In the genomic region with DNA sequence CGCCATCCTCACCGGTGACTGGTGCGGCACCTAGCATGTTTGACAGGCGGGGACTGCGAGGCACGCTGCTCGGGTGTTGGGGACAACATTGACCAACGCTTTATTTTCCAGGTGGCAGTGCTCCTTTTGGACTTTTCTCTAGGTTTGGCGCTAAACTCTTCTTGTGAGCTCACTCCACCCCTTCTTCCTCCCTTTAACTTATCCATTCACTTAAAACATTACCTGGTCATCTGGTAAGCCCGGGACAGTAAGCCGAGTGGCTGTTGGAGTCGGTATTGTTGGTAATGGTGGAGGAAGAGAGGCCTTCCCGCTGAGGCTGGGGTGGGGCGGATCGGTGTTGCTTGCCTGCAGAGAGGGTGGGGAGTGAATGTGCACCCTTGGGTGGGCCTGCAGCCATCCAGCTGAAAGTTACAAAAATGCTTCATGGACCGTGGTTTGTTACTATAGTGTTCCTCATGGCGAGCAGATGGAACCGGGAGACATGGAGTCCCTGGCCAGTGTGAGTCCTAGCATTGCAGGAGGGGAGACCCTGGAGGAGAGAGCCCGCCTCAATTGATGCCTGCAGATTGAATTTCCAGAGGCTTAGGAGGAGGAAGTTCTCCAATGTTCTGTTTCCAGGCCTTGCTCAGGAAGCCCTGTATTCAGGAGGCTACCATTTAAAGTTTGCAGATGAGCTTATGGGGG, we compare ENCODE assay signal across 8 cellular contexts. TPM values are rescaled to one million over a fixed set of nuclear protein-coding genes. Genes with fewer than 3 reads are reported as not detected.
DNase-seq lines count a peak whose midpoint lies in the region; ATAC-seq and TF ChIP-seq lines count a peak whose summit lies in the region.

No MANE protein-coding gene starts in this region.

- H3K4me1 Mint-ChIP-seq in activated CD4-positive, alpha-beta memory T cell treated with anti-CD3 and anti-CD28 coated beads for 36 hours (ENCODE audit: low read depth): peaks cover 51% of the 10 kb centered on the region

- H3K9me3 ChIP-seq in cardiac muscle cell (ENCODE audit: low read depth): no peaks in the 10 kb centered on the region
- H3K9me3 ChIP-seq in esophagus muscularis mucosa: no peaks in the 10 kb centered on the region
- no peaks in the 10 kb centered on the region for H3K9me3 ChIP-seq in neural cell (ENCODE audit: low read length)

- no peaks in the 10 kb centered on the region for H4K20me1 ChIP-seq in neural cell (ENCODE audit: insufficient read depth)

- CTCF ChIA-PET in activated CD4-positive, alpha-beta memory T cell treated with anti-CD3 and anti-CD28 coated beads for 36 hours (lab: Charles Lee): interaction anchor here (0.6 to 11.8 kb wide), 5 partner anchors 25 to 85 kb away, joined by 5 to 257 read pairs (median 6); partner anchors contain the start of gene MALAT1

- H3K27ac ChIP-seq in cardiac muscle cell: peak overlapping the region; percentile 98
- peak overlapping the region; percentile 97 to 99 (median 99) for H3K27ac ChIP-seq in esophagus muscularis mucosa (replicated peaks in 1 of 4)
- H3K27ac ChIP-seq in neural cell (ENCODE audit: low read length): peak overlapping the region; percentile 92

- H3K4me3 ChIP-seq in cardiac muscle cell (peak overlapping the region; percentile 35), esophagus muscularis mucosa (peak overlapping the region; percentile 71 to 81 (median 74)), neural cell (ENCODE audit: low read length) (peak overlapping the region; percentile 69)

- TF ChIP-seq RAD21 in neural cell (conservative IDR thresholded peaks at IDR 0.05): no peak

- no peak for TF ChIP-seq POLR2A in esophagus muscularis mucosa (IDR thresholded peaks at IDR 0.05; ENCODE audit: low read depth)

- intact Hi-C loops in left ventricle myocardium superior (cut with micrococcal nuclease) (no loop called here), esophagus muscularis mucosa (cut with DNase I) (loop anchor here (2.0 kb wide), 1 partner anchor 75 kb away; the partner anchor contains the start of gene MALAT1)
- intact Hi-C loops in activated CD4-positive, alpha-beta memory T cell treated with anti-CD3 and anti-CD28 coated beads for 36 hours (cut with micrococcal nuclease): no loop called here

- H3K27ac Mint-ChIP-seq in activated CD4-positive, alpha-beta memory T cell treated with anti-CD3 and anti-CD28 coated beads for 36 hours: peak overlapping the region; percentile 100

- 2% methylated on average over 17 of the region's 19 CpGs for WGBS in esophagus muscularis mucosa

- H3K36me3 ChIP-seq in cardiac muscle cell (no peaks in the 10 kb centered on the region), esophagus muscularis mucosa (peaks cover 15 to 54% (median 24%) of the 10 kb centered on the region in 4 donors), neural cell (ENCODE audit: insufficient read depth, low read length) (no peaks in the 10 kb centered on the region)

- no peaks in the 10 kb centered on the region for H3K27me3 ChIP-seq in cardiac muscle cell
- H3K27me3 ChIP-seq in esophagus muscularis mucosa: no peaks in the 10 kb centered on the region
- no peaks in the 10 kb centered on the region for H3K27me3 ChIP-seq in neural cell (ENCODE audit: insufficient read depth, low read depth, low read length)

- no peak overlapping the region for H2AFZ ChIP-seq in neural cell (ENCODE audit: low read depth, low read length)

- no peaks in the 10 kb centered on the region for H3K9me2 ChIP-seq in neural cell (ENCODE audit: insufficient read depth, low read length)

- H3K79me2 ChIP-seq in neural cell (replicated peaks; ENCODE audit: insufficient read depth, low read length): peaks cover 85% of the 10 kb centered on the region

- peak in 1 of 2 donors; percentile 73 for DNase-seq in cardiac muscle cell (ENCODE audit: low read depth in 1 of 2, low spot score in 1 of 2)
- DNase-seq in left ventricle myocardium superior: no peak
- DNase-seq in activated CD4-positive, alpha-beta memory T cell treated with anti-CD3 and anti-CD28 coated beads for 36 hours: peak; percentile 40
- DNase-seq in esophagus muscularis mucosa (ENCODE audit: extremely low spot score): no peak
- no peak for DNase-seq in NCI-H187 treated with DMSO at 0.1 percent for 48 hours (lab: John Stamatoyannopoulos, UW)
- DNase-seq in HPDE6-E6E7 (ENCODE audit: extremely low spot score): no peak

- no peak overlapping the region for H3K4me2 ChIP-seq in neural cell (ENCODE audit: low read length)

- H3K4me1 ChIP-seq in cardiac muscle cell (ENCODE audit: low read depth): peaks cover 77% of the 10 kb centered on the region
- H3K4me1 ChIP-seq in esophagus muscularis mucosa: peaks cover 36 to 55% (median 51%) of the 10 kb centered on the region in 4 donors

- H3K4me3 Mint-ChIP-seq in activated CD4-positive, alpha-beta memory T cell treated with anti-CD3 and anti-CD28 coated beads for 36 hours: peak overlapping the region; percentile 97

- H3K9me3 Mint-ChIP-seq in activated CD4-positive, alpha-beta memory T cell treated with anti-CD3 and anti-CD28 coated beads for 36 hours: peaks cover 14% of the 10 kb centered on the region

- TF ChIP-seq EP300 in esophagus muscularis mucosa (IDR thresholded peaks at IDR 0.05): no peak
- no peak for TF ChIP-seq EP300 in neural cell (conservative IDR thresholded peaks at IDR 0.05; ENCODE audit: poor library complexity, severe bottlenecking)

- H3K27me3 Mint-ChIP-seq in activated CD4-positive, alpha-beta memory T cell treated with anti-CD3 and anti-CD28 coated beads for 36 hours: peaks cover 24% of the 10 kb centered on the region

- H3F3A ChIP-seq in neural cell (ENCODE audit: insufficient read depth, low read length, poor library complexity, severe bottlenecking): no peaks in the 10 kb centered on the region

- ATAC-seq in left ventricle myocardium superior (no peak), GM19395 (IDR thresholded peaks at IDR 0.05; ENCODE audit: unreplicated experiment) (no peak)

- peak overlapping the region; percentile 91 for H3K9ac ChIP-seq in neural cell (ENCODE audit: low read length)

- POLR2A ChIA-PET in activated CD4-positive, alpha-beta memory T cell treated with anti-CD3 and anti-CD28 coated beads for 36 hours (lab: Charles Lee): interaction anchor here (0.8 to 17.4 kb wide), 22 partner anchors 5 to 564 kb away, joined by 3 to 4089 read pairs (median 8); partner anchors contain the start of genes CCDC85B, EHBP1L1, FRMD8 and MALAT1

- H3K36me3 Mint-ChIP-seq in activated CD4-positive, alpha-beta memory T cell treated with anti-CD3 and anti-CD28 coated beads for 36 hours: peaks cover 74% of the 10 kb centered on the region

- no peak for TF ChIP-seq CTCF in cardiac muscle cell (IDR thresholded peaks at IDR 0.05; ENCODE audit: low read depth, low read length)
- TF ChIP-seq CTCF in esophagus muscularis mucosa (IDR thresholded peaks at IDR 0.05): no peak
- no peak for TF ChIP-seq CTCF in neural cell (IDR thresholded peaks at IDR 0.05; ENCODE audit: poor library complexity, severe bottlenecking)

TF ChIP-seq in neural cell, 6 proteins besides CTCF, POLR2A, EP300 and RAD21 (continues in another document):
- TF ChIP-seq POLR2AphosphoS5 (IDR thresholded peaks at IDR 0.05) (no peak), TAF1 (IDR thresholded peaks at IDR 0.05; ENCODE audit: low read depth) (no peak), MXI1 (conservative IDR thresholded peaks at IDR 0.05; ENCODE audit: poor library complexity, severe bottlenecking) (no peak), EZH2 (IDR thresholded peaks at IDR 0.05; ENCODE audit: borderline replicate concordance, insufficient read depth, low read length, poor library complexity, severe bottlenecking) (no peak)
- TF ChIP-seq, protein P1, sequence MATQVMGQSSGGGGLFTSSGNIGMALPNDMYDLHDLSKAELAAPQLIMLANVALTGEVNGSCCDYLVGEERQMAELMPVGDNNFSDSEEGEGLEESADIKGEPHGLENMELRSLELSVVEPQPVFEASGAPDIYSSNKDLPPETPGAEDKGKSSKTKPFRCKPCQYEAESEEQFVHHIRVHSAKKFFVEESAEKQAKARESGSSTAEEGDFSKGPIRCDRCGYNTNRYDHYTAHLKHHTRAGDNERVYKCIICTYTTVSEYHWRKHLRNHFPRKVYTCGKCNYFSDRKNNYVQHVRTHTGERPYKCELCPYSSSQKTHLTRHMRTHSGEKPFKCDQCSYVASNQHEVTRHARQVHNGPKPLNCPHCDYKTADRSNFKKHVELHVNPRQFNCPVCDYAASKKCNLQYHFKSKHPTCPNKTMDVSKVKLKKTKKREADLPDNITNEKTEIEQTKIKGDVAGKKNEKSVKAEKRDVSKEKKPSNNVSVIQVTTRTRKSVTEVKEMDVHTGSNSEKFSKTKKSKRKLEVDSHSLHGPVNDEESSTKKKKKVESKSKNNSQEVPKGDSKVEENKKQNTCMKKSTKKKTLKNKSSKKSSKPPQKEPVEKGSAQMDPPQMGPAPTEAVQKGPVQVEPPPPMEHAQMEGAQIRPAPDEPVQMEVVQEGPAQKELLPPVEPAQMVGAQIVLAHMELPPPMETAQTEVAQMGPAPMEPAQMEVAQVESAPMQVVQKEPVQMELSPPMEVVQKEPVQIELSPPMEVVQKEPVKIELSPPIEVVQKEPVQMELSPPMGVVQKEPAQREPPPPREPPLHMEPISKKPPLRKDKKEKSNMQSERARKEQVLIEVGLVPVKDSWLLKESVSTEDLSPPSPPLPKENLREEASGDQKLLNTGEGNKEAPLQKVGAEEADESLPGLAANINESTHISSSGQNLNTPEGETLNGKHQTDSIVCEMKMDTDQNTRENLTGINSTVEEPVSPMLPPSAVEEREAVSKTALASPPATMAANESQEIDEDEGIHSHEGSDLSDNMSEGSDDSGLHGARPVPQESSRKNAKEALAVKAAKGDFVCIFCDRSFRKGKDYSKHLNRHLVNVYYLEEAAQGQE (IDR thresholded peaks at IDR 0.05; ENCODE audit: borderline replicate concordance): no peak

RNA-seq across cellular contexts. Expression of gene NEAT1, which starts 1.1 kb away (rescaled TPM):
- total RNA-seq in cardiac muscle cell (3.4 and 11.3 TPM in 2 replicates), left ventricle myocardium superior (508 TPM), esophagus muscularis mucosa (100 to 1,000 TPM in 2 of 4 donors, 10 to 100 TPM in 2; 42.8 to 181 (median 96.0) TPM)
- polyA plus RNA-seq in cardiac muscle cell (4.2 and 5.6 TPM in 2 replicates), neural cell (2.6 and 4.2 TPM in 2 replicates)
- total RNA-seq in activated CD4-positive, alpha-beta memory T cell treated with anti-CD3 and anti-CD28 coated beads for 36 hours: 100 to 1,000 TPM; 593 to 683 TPM
- polyA minus RNA-seq in neural cell: 0.97 and 1.5 TPM in 2 replicates

RNA-seq across cellular contexts. Expression of gene FRMD8, which starts 37.2 kb away (rescaled TPM):
- total RNA-seq in cardiac muscle cell (36.3 and 64.6 TPM in 2 replicates), left ventricle myocardium superior (9.7 TPM), esophagus muscularis mucosa (10 to 100 TPM; 30.4 to 37.3 (median 34.7) TPM)
- polyA plus RNA-seq in cardiac muscle cell (26.8 and 32.6 TPM in 2 replicates), neural cell (17.2 and 22.2 TPM in 2 replicates)
- 10 to 100 TPM; 34.7 to 37.9 TPM for total RNA-seq in activated CD4-positive, alpha-beta memory T cell treated with anti-CD3 and anti-CD28 coated beads for 36 hours
- polyA minus RNA-seq in neural cell: 8.3 and 9.0 TPM in 2 replicates

RNA-seq across cellular contexts. Expression of gene SLC25A45, which starts 41.2 kb away (rescaled TPM):
- 3.0 and 4.8 TPM in 2 replicates for total RNA-seq in cardiac muscle cell
- polyA plus RNA-seq in cardiac muscle cell: 4.5 and 10.5 TPM in 2 replicates
- 4.6 TPM for total RNA-seq in left ventricle myocardium superior
- total RNA-seq in activated CD4-positive, alpha-beta memory T cell treated with anti-CD3 and anti-CD28 coated beads for 36 hours: 10 to 100 TPM; 14.4 to 16.1 TPM
- total RNA-seq in esophagus muscularis mucosa: 10 to 100 TPM in 1 of 4 donors, 1 to 10 TPM in 3; 4.6 to 11.3 (median 5.9) TPM
- polyA plus RNA-seq in neural cell: 0.66 TPM in 1 of 2 replicates, not detected in the other
- polyA minus RNA-seq in neural cell: not detected in 2 replicates
